14 cellular contexts compared by ENCODE assay signal in the genomic region with DNA sequence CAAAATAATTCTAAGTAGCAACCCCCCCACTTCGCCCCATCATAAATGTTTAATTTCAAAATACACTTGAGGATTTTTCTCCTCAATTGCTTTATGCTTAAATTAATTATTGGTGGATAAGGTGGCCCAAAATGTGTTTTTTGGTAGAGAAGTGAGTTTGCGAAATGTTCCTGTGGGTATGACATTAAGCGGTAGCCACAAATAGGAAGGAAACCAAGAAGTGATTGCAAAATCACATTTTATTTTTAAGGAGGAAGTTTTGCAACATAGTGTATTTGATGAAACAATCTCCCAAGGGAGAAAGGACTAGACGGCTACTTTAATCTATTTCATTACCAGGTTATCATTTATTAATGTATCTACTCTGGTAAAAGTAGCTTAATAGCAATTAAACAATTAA. TPM values are rescaled to one million over a fixed set of nuclear protein-coding genes. Genes with fewer than 3 reads are reported as not detected.
A peak's percentile ranks its signal among the peaks of the same experiment; 100 is the strongest.
DNase-seq lines count a peak whose midpoint lies in the region; TF ChIP-seq lines count a peak whose summit lies in the region.
"Had no signal": no experiment of that assay in that cellular context is flagged by ENCODE, and none has a peak within 500 bp of the region (broad histone marks: within the 10 kb centered on the region; RNA-seq: fewer than 3 reads in every experiment).

No MANE protein-coding gene starts in this region.

- peaks cover 3 to 83% (median 53%) of the 10 kb centered on the region in 11 experiments; a peak in 21 of 22 replicates for H3K9me3 ChIP-seq in BLaER1 treated with 17β-estradiol and CSF1 and Interleukin-3, amounts not matched to agents 10 nM and 100 nM (replicated peaks in 1 of 11)
- H3K9me3 ChIP-seq in neutrophil: no peaks in the 10 kb centered on the region

- no peak overlapping the region for H3K27ac Mint-ChIP-seq in HFFc6
- H3K27ac Mint-ChIP-seq: activated naive CD8-positive, alpha-beta T cell treated with anti-CD3 and anti-CD28 coated beads, Interleukin-2, amount 50 U/mL, for 24 hours had no signal

- no peaks in the 10 kb centered on the region for H3K9me3 Mint-ChIP-seq in HFFc6
- H3K9me3 Mint-ChIP-seq: activated naive CD8-positive, alpha-beta T cell treated with anti-CD3 and anti-CD28 coated beads, Interleukin-2, amount 50 U/mL, for 24 hours had no signal

- peaks cover 7% of the 10 kb centered on the region; the same call in 1 of the 2 replicates for H3K4me1 Mint-ChIP-seq in HFFc6 (ENCODE audit: low read depth)
- H3K4me1 Mint-ChIP-seq: activated naive CD8-positive, alpha-beta T cell treated with anti-CD3 and anti-CD28 coated beads, Interleukin-2, amount 50 U/mL, for 24 hours had no signal

- no peak overlapping the region for H3K4me3 Mint-ChIP-seq in HFFc6
- H3K4me3 Mint-ChIP-seq: activated naive CD8-positive, alpha-beta T cell treated with anti-CD3 and anti-CD28 coated beads, Interleukin-2, amount 50 U/mL, for 24 hours had no signal

- peaks cover 12 to 46% (median 17%) of the 10 kb centered on the region in 10 experiments for H3K4me1 ChIP-seq in BLaER1 treated with 17β-estradiol and CSF1 and Interleukin-3, amounts not matched to agents 10 nM and 100 nM
- H3K4me1 ChIP-seq in neutrophil (ENCODE audit: control insufficient read depth in 1 of 2, insufficient read depth in 1 of 2, low read depth in 1 of 2, low read length in 1 of 2): peaks cover 72 to 83% of the 10 kb centered on the region in 2 experiments

- TF ChIP-seq CTCF in NB4 (IDR thresholded peaks at IDR 0.05; ENCODE audit: low read depth, low read length): no peak
- TF ChIP-seq CTCF in neutrophil (IDR thresholded peaks at IDR 0.05): no peak
- no peak for TF ChIP-seq CTCF in HFFc6 (IDR thresholded peaks at IDR 0.05)

- H4K20me1 ChIP-seq in BLaER1 treated with 17β-estradiol and CSF1 and Interleukin-3, amounts not matched to agents 10 nM and 100 nM: no peaks in the 10 kb centered on the region

- DNase-seq in NB4 (ENCODE audit: low read depth) (peak; percentile 92), fibroblast of gingiva (ENCODE audit: low read depth) (peak; percentile 89), HFFc6 (no peak), posterior vena cava (ENCODE audit: low spot score) (no peak), glomerular visceral epithelial cell (ENCODE audit: extremely low spot score) (no peak), OCI-M2 (lab: John Stamatoyannopoulos, UW; ENCODE audit: unreplicated experiment) (no peak)
- DNase-seq: activated CD8-positive, alpha-beta memory T cell treated with anti-CD3 and anti-CD28 coated beads, Interleukin-2, amount 50 U/mL, for 48 hours; activated naive CD8-positive, alpha-beta T cell treated with anti-CD3 and anti-CD28 coated beads, Interleukin-2, amount 50 U/mL, for 24 hours; Calu3; NCI-H1092 treated with DMSO at 0.1 percent for 48 hours; NCI-H446; WERI-Rb-1 had no signal

- H3K36me3 ChIP-seq in BLaER1 treated with 17β-estradiol and CSF1 and Interleukin-3, amounts not matched to agents 10 nM and 100 nM: peaks cover 0 to 57% (median 5%) of the 10 kb centered on the region in 11 experiments; a peak in 10 of 22 replicates
- H3K36me3 ChIP-seq in neutrophil: no peaks in the 10 kb centered on the region
- H3K36me3 ChIP-seq: WERI-Rb-1 had no signal

- H3K27me3 Mint-ChIP-seq in HFFc6 (ENCODE audit: insufficient read depth): 0 out of 2 replicates have a peak, but pooled peaks cover 3% of the 10 kb centered on the region
- H3K27me3 Mint-ChIP-seq: activated naive CD8-positive, alpha-beta T cell treated with anti-CD3 and anti-CD28 coated beads, Interleukin-2, amount 50 U/mL, for 24 hours had no signal

- H3K9ac ChIP-seq in BLaER1 treated with 17β-estradiol and CSF1 and Interleukin-3, amounts not matched to agents 10 nM and 100 nM: peak overlapping the region in 10 of 11 experiments; percentile 0 to 70 (median 64); a peak in 17 of 22 replicates

- peaks cover 20% of the 10 kb centered on the region for H3K36me3 Mint-ChIP-seq in HFFc6 (ENCODE audit: low read depth)

- intact Hi-C loops in posterior vena cava (cut with DNase I): no loop called here

- no peak for TF ChIP-seq POLR2A in NB4 (IDR thresholded peaks at IDR 0.05; ENCODE audit: extremely low read depth, insufficient read length)

- no peaks in the 10 kb centered on the region for H3K27me3 ChIP-seq in BLaER1 treated with 17β-estradiol and CSF1 and Interleukin-3, amounts not matched to agents 10 nM and 100 nM
- no peaks in the 10 kb centered on the region for H3K27me3 ChIP-seq in neutrophil

- no peak overlapping the region; a peak in 1 of 20 replicates for H3K4me3 ChIP-seq in BLaER1 treated with 17β-estradiol and CSF1 and Interleukin-3, amounts not matched to agents 10 nM and 100 nM
- H3K4me3 ChIP-seq in NB4 (ENCODE audit: low read depth, low read length) (no peak overlapping the region), neutrophil (ENCODE audit: low read depth in 1 of 2, low read length in 1 of 2) (peak overlapping the region; percentile 38 to 49)

- H3K4me2 ChIP-seq in BLaER1 treated with 17β-estradiol and CSF1 and Interleukin-3, amounts not matched to agents 10 nM and 100 nM: peak overlapping the region in 4 of 11 experiments; percentile 22 to 53 (median 34); a peak in 7 of 22 replicates

- H3K27ac ChIP-seq in BLaER1 treated with 17β-estradiol and CSF1 and Interleukin-3, amounts not matched to agents 10 nM and 100 nM: peak overlapping the region; percentile 73 to 95 (median 90)
- peak overlapping the region; percentile 88 for H3K27ac ChIP-seq in neutrophil
- H3K27ac ChIP-seq: WERI-Rb-1 had no signal

RNA-seq across cellular contexts. Expression of gene SLC25A3, which starts 25.5 kb away (rescaled TPM):
- 100 to 1,000 TPM; 613 to 701 (median 674) TPM for total RNA-seq in HFFc6 (2021; fragmentation: NEBNext Ultra II Directional; extraction: Animal tissue kit (Norgen Biotek cat#: 25700))
- total RNA-seq in posterior vena cava: 100 to 1,000 TPM; 319 to 337 TPM

RNA-seq across cellular contexts. Expression of gene IKBIP, which starts 25.6 kb away (rescaled TPM):
- 100 to 1,000 TPM in 5 of 6 experiments, 10 to 100 TPM in 1; 96.6 to 131 (median 108) TPM for total RNA-seq in HFFc6 (2021; fragmentation: NEBNext Ultra II Directional; extraction: Animal tissue kit (Norgen Biotek cat#: 25700))
- 10 to 100 TPM; 17.5 to 25.9 TPM for total RNA-seq in posterior vena cava

RNA-seq across cellular contexts. Expression of gene APAF1, which starts 26.1 kb away (rescaled TPM):
- total RNA-seq in HFFc6 (2021; fragmentation: NEBNext Ultra II Directional; extraction: Animal tissue kit (Norgen Biotek cat#: 25700)): 10 to 100 TPM; 19.0 to 23.6 (median 21.2) TPM
- total RNA-seq in posterior vena cava: 10 to 100 TPM; 11.5 to 13.0 TPM

Comparison
In these comparisons a context has a peak if more than half of its experiments do, and no peak if none do; other contexts are left out.
1. H3K4me3 ChIP-seq: peak in neutrophil (2 of 2); none in BLaER1 treated with 17β-estradiol and CSF1 and Interleukin-3, amounts not matched to agents 10 nM and 100 nM (0 of 10) and NB4 (single experiment).
2. DNase-seq: peak in NB4 (single experiment) and fibroblast of gingiva (single experiment); none in HFFc6 (single experiment), posterior vena cava (single experiment), glomerular visceral epithelial cell (single experiment) and OCI-M2 (single experiment).